In the genomic region with DNA sequence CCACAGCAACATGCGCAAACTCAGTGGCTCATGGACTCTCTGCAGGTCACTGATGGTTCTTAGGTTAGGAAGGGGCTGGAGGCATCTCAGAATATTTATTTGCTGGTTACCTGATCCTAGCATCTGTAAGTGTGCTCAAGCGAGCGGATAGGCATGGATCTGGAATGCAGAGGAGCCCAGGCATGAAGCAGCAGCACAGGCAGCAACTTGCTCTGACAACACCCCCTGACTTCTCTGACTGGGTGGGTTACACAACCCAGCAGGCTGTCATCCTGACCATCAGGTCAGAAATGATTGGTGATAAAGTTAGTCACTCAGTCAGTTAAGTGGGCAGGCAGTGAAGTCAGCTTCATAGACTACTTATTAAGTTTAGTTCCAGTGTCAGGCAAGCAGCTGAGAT, we compare ENCODE assay signal across 8 cellular contexts. TPM values are rescaled to one million over a fixed set of nuclear protein-coding genes. Genes with fewer than 3 reads are reported as not detected.
DNase-seq lines count a peak whose midpoint lies in the region; ATAC-seq and TF ChIP-seq lines count a peak whose summit lies in the region.
"Not testable (repeated sequence)": the region's sequence is repeated elsewhere in the genome, so short reads cannot be mapped to it uniquely, and the experiment has no call there.
"Had no signal": no experiment of that assay in that cellular context is flagged by ENCODE, and none has a peak within 500 bp of the region (broad histone marks: within the 10 kb centered on the region; RNA-seq: fewer than 3 reads in every experiment).

No MANE protein-coding gene starts in this region.

- peak overlapping the region; percentile 10 for H2AFZ ChIP-seq in mammary epithelial cell (ENCODE audit: low read depth, low read length)

- not testable (repeated sequence) for TF ChIP-seq CTCF in RWPE1 (conservative IDR thresholded peaks at IDR 0.05; ENCODE audit: low read depth); mammary epithelial cell (conservative IDR thresholded peaks at IDR 0.05 in 1 of 2, IDR thresholded peaks at IDR 0.05 in 1 of 2; ENCODE audit: extremely low read depth in 1 of 2, insufficient read depth in 1 of 2, low read depth in 1 of 2, low read length in 2 of 2); foreskin keratinocyte (conservative IDR thresholded peaks at IDR 0.05); nephron progenitor cell (IDR thresholded peaks at IDR 0.05); thyroid gland (IDR thresholded peaks at IDR 0.05)

- not testable (repeated sequence) for H3K79me2 ChIP-seq in mammary epithelial cell (ENCODE audit: insufficient read depth, low read length)

- not testable (repeated sequence) for H4K20me1 ChIP-seq in mammary epithelial cell (ENCODE audit: insufficient read depth, low read length)

- not testable (repeated sequence) for H3K4me3 ChIP-seq in mammary epithelial cell (replicated peaks in 1 of 3; ENCODE audit: insufficient read depth in 1 of 3, low read depth in 2 of 3, low read length in 3 of 3); thyroid gland (replicated peaks in 1 of 3)

- not testable (repeated sequence) for H3K9ac ChIP-seq in mammary epithelial cell (ENCODE audit: insufficient read depth, low read length)

- in situ Hi-C loops in mammary epithelial cell (cut with MboI; ENCODE audit: low sequenced_read_pairs in 2 of 2) = not testable (repeated sequence)

- H3K27ac ChIP-seq in RWPE1 (peak overlapping the region; percentile 77), mammary epithelial cell (ENCODE audit: insufficient read depth, low read depth, low read length) (peak overlapping the region; percentile 40)
- H3K27ac ChIP-seq in foreskin keratinocyte, thyroid gland: not testable (repeated sequence)

- intact Hi-C loops in mammary epithelial cell (cut with micrococcal nuclease) = loop anchor here (1.0 to 2.0 kb wide), 2 partner anchors 27 to 43 kb away; no protein-coding TSS in a partner anchor
- intact Hi-C loops in thyroid gland (cut with DNase I) = not testable (repeated sequence)

- H3K4me1 ChIP-seq in mammary epithelial cell (ENCODE audit: insufficient read depth, low read length) = peaks cover 22% of the 10 kb centered on the region
- H3K4me1 ChIP-seq in foreskin keratinocyte = peaks cover 18% of the 10 kb centered on the region
- not testable (repeated sequence) for H3K4me1 ChIP-seq in thyroid gland

- TF ChIP-seq POLR2A in thyroid gland (IDR thresholded peaks at IDR 0.05) = not testable (repeated sequence)

- 21% methylated on average over 3 of the region's 3 CpGs for WGBS in mammary epithelial cell (ENCODE audit: low coverage, missing lambda C conversion rate)
- WGBS in thyroid gland, 2 donors = 35 to 41% methylated on average over 3 of the region's 3 CpGs

- H3K9me3 ChIP-seq in mammary epithelial cell (replicated peaks; ENCODE audit: insufficient read depth, low read length); thyroid gland: not testable (repeated sequence)

- H3K36me3 Mint-ChIP-seq in nephron progenitor cell (ENCODE audit: low read depth) = not testable (repeated sequence)

- H3K9me3 Mint-ChIP-seq in nephron progenitor cell = not testable (repeated sequence)

- peak overlapping the region; percentile 57 for H3K4me2 ChIP-seq in mammary epithelial cell (ENCODE audit: insufficient read depth, low read depth, low read length)

- not testable (repeated sequence) for BruUV-seq in mammary epithelial cell (replicated peaks; lab: Mats Ljungman, UMichigan)

- peak; percentile 99 for ATAC-seq in foreskin keratinocyte

- peak; percentile 79 for DNase-seq in HPDE6-E6E7 (ENCODE audit: extremely low spot score)
- peak; percentile 98 for DNase-seq in RWPE1 (ENCODE audit: low spot score)
- peak; percentile 96 for DNase-seq in mammary epithelial cell
- peak; percentile 92 to 96 for DNase-seq in foreskin keratinocyte
- DNase-seq in kidney glomerular epithelial cell (lab: John Stamatoyannopoulos, UW) = peak; percentile 71
- peak; percentile 42 for DNase-seq in nephron progenitor cell
- DNase-seq in thyroid gland = peak; percentile 8 to 13

- CTCF ChIA-PET in RWPE1 (lab: Yijun Ruan, JAX) = interaction anchor here (0.6 to 1.0 kb wide), 3 partner anchors 15 to 214 kb away, joined by 3 to 4 read pairs (median 3); no protein-coding TSS in a partner anchor
- CTCF ChIA-PET in mammary epithelial cell (lab: Charles Lee; ENCODE audit: low non-redundant PET) = not testable (repeated sequence)

- peaks cover 14% of the 10 kb centered on the region for H3K4me1 Mint-ChIP-seq in nephron progenitor cell

- not testable (repeated sequence) for H3K27ac Mint-ChIP-seq in nephron progenitor cell

- dilution Hi-C loops in mammary epithelial cell (cut with HindIII; ENCODE audit: low sequenced_read_pairs) = not testable (repeated sequence)

- POLR2A ChIA-PET in RWPE1 (lab: Yijun Ruan, JAX; ENCODE audit: low non-redundant PET) = not testable (repeated sequence)

- not testable (repeated sequence) for H3K27me3 ChIP-seq in mammary epithelial cell (ENCODE audit: insufficient read depth, low read length); foreskin keratinocyte; thyroid gland

- peaks cover 13% of the 10 kb centered on the region for H3K27me3 Mint-ChIP-seq in nephron progenitor cell (ENCODE audit: low read depth, poor library complexity)

- peak overlapping the region; percentile 14 for H3K4me3 Mint-ChIP-seq in nephron progenitor cell

- H3K36me3 ChIP-seq in mammary epithelial cell (ENCODE audit: insufficient read depth, low read length); thyroid gland: not testable (repeated sequence)

RNA-seq across cellular contexts. Expression of gene CTSV, which starts 50.4 kb away (rescaled TPM):
- total RNA-seq in mammary epithelial cell (100 to 1,000 TPM in 1 of 2 donors, 10 to 100 TPM in 1; 22.2 to 101 TPM), foreskin keratinocyte (29.7 and 39.8 TPM in 2 replicates), thyroid gland (1 to 10 TPM in 3 of 4 donors, under 1 TPM in 1; 0.89 to 6.3 (median 2.2) TPM)
- polyA plus RNA-seq in mammary epithelial cell (188 TPM), foreskin keratinocyte (29.3 and 43.6 TPM in 2 replicates)
- polyA minus RNA-seq in mammary epithelial cell = 68.3 TPM
- polyA plus RNA-seq: CD8-positive, alpha-beta memory T cell had no signal

Comparison
In these comparisons a context has a peak if more than half of its experiments do, and no peak if none do; other contexts are left out.
1. DNase-seq: peak in every context shown above with its lines; median percentile 98 in RWPE1; 96 in mammary epithelial cell; 94 in foreskin keratinocyte; 79 in HPDE6-E6E7; 71 in kidney glomerular epithelial cell; 42 in nephron progenitor cell; 10 in thyroid gland.